Comparison of ENCODE assay signal across 20 cellular contexts in genomic region chr10:776772-777171, GRCh38.
"Had no signal": no experiment of that assay in that cellular context is flagged by ENCODE, and none has a peak within 500 bp of the region (broad histone marks: within the 10 kb centered on the region; RNA-seq: fewer than 3 reads in every experiment).

No MANE protein-coding gene starts in this region.

- DNase-seq: effector memory CD8-positive, alpha-beta T cell; glutamatergic neuron; islet precursor cell; left cardiac atrium; left ventricle myocardium inferior; mesenchymal stem cell; midbrain; occipital lobe; sigmoid colon; stimulated activated CD4-positive, alpha-beta T cell treated with anti-CD3 and anti-CD28 coated beads, Interleukin-12 subunit alpha, Interleukin-12 subunit beta, amount 100 ng/mL, for 4 hours; stimulated activated naive CD4-positive, alpha-beta T cell treated with Interleukin-2 at 50 U/mL for 16 hours; thyroid gland had no signal

- H3K27ac ChIP-seq: epithelial cell of prostate, esophagus muscularis mucosa, gastroesophageal sphincter, left ventricle myocardium inferior, sigmoid colon, skin epidermis, suprapubic skin, thyroid gland, vagina had no signal

- H3K4me1 ChIP-seq: left ventricle myocardium inferior, thyroid gland, vagina had no signal

- H3K9me3 ChIP-seq: esophagus muscularis mucosa, gastroesophageal sphincter, left ventricle myocardium inferior, sigmoid colon, suprapubic skin, thyroid gland, vagina had no signal

- ATAC-seq: effector memory CD8-positive, alpha-beta T cell; gastroesophageal sphincter; left cardiac atrium; natural killer cell treated with Interleukin-12 subunit alpha and Interleukin-12 subunit beta and Interleukin-15 and Interleukin-18, amount 100 ng/mL, for 72 hours had no signal

- H3K27me3 ChIP-seq: esophagus muscularis mucosa, gastroesophageal sphincter, sigmoid colon, thyroid gland, vagina had no signal

- H3K4me3 ChIP-seq: esophagus muscularis mucosa, gastroesophageal sphincter, left ventricle myocardium inferior, lung, sigmoid colon, skin epidermis, suprapubic skin, thyroid gland, vagina had no signal

- H3K36me3 ChIP-seq: esophagus muscularis mucosa, gastroesophageal sphincter, left ventricle myocardium inferior, sigmoid colon, suprapubic skin, thyroid gland, vagina had no signal
